In genomic region chr10:88343761-88344484, GRCh38 we compare ENCODE assay signal across 18 cellular contexts.
DNase-seq lines count a peak whose midpoint lies in the region; ATAC-seq, FAIRE-seq and TF ChIP-seq lines count a peak whose summit lies in the region.
"Had no signal": no experiment of that assay in that cellular context is flagged by ENCODE, and none has a peak within 500 bp of the region (broad histone marks: within the 10 kb centered on the region; RNA-seq: fewer than 3 reads in every experiment).

No MANE protein-coding gene starts in this region.

- in situ Hi-C loops in gastrocnemius medialis (cut with MboI; ENCODE audit: low sequenced_read_pairs in 4 of 4), result no loop called here

- DNase-seq in H54 (ENCODE audit: insufficient read length, low spot score), result no peak
- peak; percentile 61 for DNase-seq in cerebellar cortex (ENCODE audit: low spot score)
- no peak for DNase-seq in left ventricle myocardium superior
- no peak for DNase-seq in gastrocnemius medialis
- no peak for DNase-seq in HuH-7.5 (ENCODE audit: low spot score)
- DNase-seq in esophagus squamous epithelium (lab: John Stamatoyannopoulos, UW), result no peak
- no peak for DNase-seq in NCI-H1436 (lab: John Stamatoyannopoulos, UW)
- DNase-seq: activated gamma-delta T cell; DMS153; foreskin keratinocyte; immature natural killer cell; NCI-H2029 treated with DMSO at 0.1 percent for 48 hours; NCI-H748 treated with DMSO at 0.1 percent for 48 hours; Peyer's patch; stimulated activated CD4-positive, alpha-beta T cell treated with anti-CD3 and anti-CD28 coated beads, Interleukin-1b, Interleukin-23, amount 100 ng/mL, for 48 hours; T-cell; trophoblast cell had no signal

- H3K36me3 ChIP-seq in gastrocnemius medialis, result no peaks in the 10 kb centered on the region
- no peaks in the 10 kb centered on the region for H3K36me3 ChIP-seq in esophagus squamous epithelium
- H3K36me3 ChIP-seq: Peyer's patch had no signal

- FAIRE-seq in H54 (lab: Jason Lieb, UNC), result peak; percentile 20

- H3K4me1 ChIP-seq in gastrocnemius medialis, result peaks cover 0 to 4% of the 10 kb centered on the region in 2 donors
- H3K4me1 ChIP-seq in esophagus squamous epithelium, result no peaks in the 10 kb centered on the region
- H3K4me1 ChIP-seq: foreskin keratinocyte had no signal

- TF ChIP-seq POLR2A in H54 (IDR thresholded peaks at IDR 0.05; ENCODE audit: low read depth, low read length) (no peak), gastrocnemius medialis (IDR thresholded peaks at IDR 0.05) (no peak), esophagus squamous epithelium (IDR thresholded peaks at IDR 0.05) (no peak)

- intact Hi-C loops in left ventricle myocardium superior (cut with micrococcal nuclease), result no loop called here
- intact Hi-C loops in gastrocnemius medialis (cut with DNase I; ENCODE audit: low total_unique reads), result no loop called here
- intact Hi-C loops in esophagus squamous epithelium (cut with DNase I), result no loop called here

- WGBS in esophagus squamous epithelium, 2 donors, result 10 to 60% methylated on average over 2 of the region's 2 CpGs

- H3K27me3 ChIP-seq in gastrocnemius medialis (no peaks in the 10 kb centered on the region), esophagus squamous epithelium (no peaks in the 10 kb centered on the region)
- H3K27me3 ChIP-seq: foreskin keratinocyte, Peyer's patch had no signal

- H3K4me3 ChIP-seq in gastrocnemius medialis (no peak overlapping the region), esophagus squamous epithelium (no peak overlapping the region)
- H3K4me3 ChIP-seq: Peyer's patch had no signal

- H3K27ac ChIP-seq in gastrocnemius medialis (peak overlapping the region; percentile 26 to 67 (median 38)), esophagus squamous epithelium (peak overlapping the region in 2 of 4 donors; percentile 22 to 42)
- H3K27ac ChIP-seq: foreskin keratinocyte, Peyer's patch had no signal

- peak; percentile 76 for ATAC-seq in left ventricle myocardium superior
- ATAC-seq in gastrocnemius medialis, result peak; percentile 39 to 49
- ATAC-seq in GM19035 (IDR thresholded peaks at IDR 0.05; ENCODE audit: unreplicated experiment), result no peak
- ATAC-seq: foreskin keratinocyte, T-cell had no signal

- TF ChIP-seq CTCF in gastrocnemius medialis (IDR thresholded peaks at IDR 0.05 in 4 of 5, conservative IDR thresholded peaks at IDR 0.05 in 1 of 5), result no peak
- TF ChIP-seq CTCF in esophagus squamous epithelium (IDR thresholded peaks at IDR 0.05), result no peak

- H3K9me3 ChIP-seq in gastrocnemius medialis (no peaks in the 10 kb centered on the region), esophagus squamous epithelium (no peaks in the 10 kb centered on the region)
- H3K9me3 ChIP-seq: Peyer's patch had no signal
